ENCODE assay signal across 8 cellular contexts in the genomic region with DNA sequence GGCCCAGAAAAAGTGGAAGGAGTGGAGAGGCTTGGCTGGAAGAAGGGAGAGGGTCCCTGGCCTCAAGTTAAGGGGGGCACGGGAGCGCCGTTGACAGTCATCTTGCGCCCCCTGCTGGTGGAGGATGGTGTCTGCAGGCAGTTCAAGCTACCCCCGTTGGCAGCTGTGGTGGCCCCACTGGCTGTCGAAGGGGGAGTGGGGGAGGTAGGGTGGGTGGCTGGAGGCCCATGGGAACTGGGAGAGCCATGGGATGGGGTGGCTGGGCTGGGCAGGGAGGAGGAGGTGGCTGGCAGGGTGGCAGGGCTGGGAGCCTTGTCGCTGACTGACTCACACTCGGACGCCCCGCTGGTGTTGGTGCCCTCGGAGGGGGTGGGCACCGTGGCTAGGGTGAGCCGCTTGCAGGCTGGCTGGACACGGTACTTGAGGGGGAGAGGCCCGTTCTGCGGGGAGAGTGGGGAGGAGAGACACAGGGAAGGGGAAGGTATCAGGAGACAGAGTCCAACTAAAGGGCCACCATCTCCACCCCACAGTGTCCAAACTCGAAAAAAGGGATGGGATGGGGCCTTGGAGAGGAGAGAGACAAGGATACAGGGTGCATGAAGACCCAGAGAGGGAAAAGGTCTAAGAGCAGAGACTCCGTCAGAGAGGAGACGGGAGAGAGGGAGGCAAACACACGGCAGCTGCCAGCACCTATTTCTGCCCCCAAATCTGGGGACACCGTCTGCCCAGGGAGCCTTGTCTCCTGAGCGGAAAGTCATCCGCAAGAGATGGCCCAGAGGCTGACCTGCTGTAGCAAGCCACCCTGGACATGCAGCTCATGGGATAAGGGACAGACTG. TPM values are rescaled to one million over a fixed set of nuclear protein-coding genes. Genes with fewer than 3 reads are reported as not detected.
A peak's percentile ranks its signal among the peaks of the same experiment; 100 is the strongest.
DNase-seq lines count a peak whose midpoint lies in the region; ATAC-seq and TF ChIP-seq lines count a peak whose summit lies in the region.

No MANE protein-coding gene starts in this region.

- no peak overlapping the region for H3K27ac Mint-ChIP-seq in glutamatergic neuron (ENCODE audit: unreplicated experiment)

- peak overlapping the region; percentile 95 for H3K27ac ChIP-seq in 22Rv1
- H3K27ac ChIP-seq in Peyer's patch: no peak overlapping the region

- DNase-seq in Peyer's patch (peak; percentile 68 to 82 (median 76)), glutamatergic neuron (peak; percentile 84), sciatic nerve (ENCODE audit: low spot score) (peak; percentile 86), H4 (ENCODE audit: low spot score) (no peak)
- DNase-seq in activated naive CD4-positive, alpha-beta T cell (lab: John Stamatoyannopoulos, UW): peak; percentile 54 to 70 (median 61)

- TF ChIP-seq POLR2A in Peyer's patch (IDR thresholded peaks at IDR 0.05): no peak

- H3K27me3 ChIP-seq in Peyer's patch: no peaks in the 10 kb centered on the region

- ATAC-seq in sciatic nerve (peak; percentile 26), HG02623 (IDR thresholded peaks at IDR 0.05; ENCODE audit: unreplicated experiment) (no peak)

- TF ChIP-seq CTCF in 22Rv1 (IDR thresholded peaks at IDR 0.05) (peak; percentile 93), GM12874 (IDR thresholded peaks at IDR 0.05; ENCODE audit: insufficient read depth, low read depth, low read length) (peak; percentile 98), Peyer's patch (IDR thresholded peaks at IDR 0.05) (peak; percentile 81 to 97 (median 93)), glutamatergic neuron (IDR thresholded peaks at IDR 0.05; ENCODE audit: partially characterized antibody, unreplicated experiment) (peak; percentile 94)

- H3K9me3 ChIP-seq in Peyer's patch: no peaks in the 10 kb centered on the region

- no peak overlapping the region for H3K4me3 Mint-ChIP-seq in glutamatergic neuron (ENCODE audit: unreplicated experiment)

- intact Hi-C loops in sciatic nerve (cut with DNase I): no loop called here

- H3K4me1 ChIP-seq in Peyer's patch: peaks cover 7 to 65% (median 12%) of the 10 kb centered on the region in 4 donors

- H3K4me1 Mint-ChIP-seq in glutamatergic neuron (ENCODE audit: low read depth, unreplicated experiment): peaks cover 1% of the 10 kb centered on the region

- H3K36me3 Mint-ChIP-seq in glutamatergic neuron (ENCODE audit: unreplicated experiment): peaks cover 5% of the 10 kb centered on the region

- H3K4me3 ChIP-seq in Peyer's patch: no peak overlapping the region

- peaks cover 9% of the 10 kb centered on the region for H3K27me3 Mint-ChIP-seq in glutamatergic neuron (ENCODE audit: unreplicated experiment)

- peaks cover 0 to 38% (median 0%) of the 10 kb centered on the region in 3 donors for H3K36me3 ChIP-seq in Peyer's patch

- H3K9me3 Mint-ChIP-seq in glutamatergic neuron (ENCODE audit: unreplicated experiment): peaks cover 12% of the 10 kb centered on the region

RNA-seq across cellular contexts. Expression of a gene that starts 5.2 kb away (rescaled TPM):
- total RNA-seq in Peyer's patch (10 to 100 TPM; 10.7 to 55.0 (median 43.2) TPM), glutamatergic neuron (ENCODE audit: unreplicated experiment) (3.2 TPM), sciatic nerve (17.3 TPM)
- total RNA-seq in H4 (2014; rRNA removed; shearing (Covaris generic)): 2.3 and 6.7 TPM in 2 replicates

RNA-seq across cellular contexts. Expression of a gene that starts 12.8 kb away (rescaled TPM):
- total RNA-seq in Peyer's patch (10 to 100 TPM in 2 of 4 donors, 1 to 10 TPM in 2; 8.3 to 41.9 (median 14.5) TPM), glutamatergic neuron (ENCODE audit: unreplicated experiment) (70.1 TPM), sciatic nerve (56.2 TPM)
- 1.6 and 3.9 TPM in 2 replicates for total RNA-seq in H4 (2014; rRNA removed; shearing (Covaris generic))

RNA-seq across cellular contexts. Expression of a gene that starts 17.2 kb away (rescaled TPM):
- total RNA-seq in Peyer's patch: 100 to 1,000 TPM; 106 to 165 (median 109) TPM
- 121 TPM for total RNA-seq in glutamatergic neuron (ENCODE audit: unreplicated experiment)
- 84.8 TPM for total RNA-seq in sciatic nerve
- 592 and 607 TPM in 2 replicates for total RNA-seq in H4 (2014; rRNA removed; shearing (Covaris generic))

RNA-seq across cellular contexts. Expression of a gene that starts 30.3 kb away (rescaled TPM):
- total RNA-seq in Peyer's patch: 100 to 1,000 TPM in 3 of 4 donors, 10 to 100 TPM in 1; 69.2 to 297 (median 190) TPM
- 59.8 TPM for total RNA-seq in glutamatergic neuron (ENCODE audit: unreplicated experiment)
- total RNA-seq in sciatic nerve: 202 TPM
- 7.8 and 13.6 TPM in 2 replicates for total RNA-seq in H4 (2014; rRNA removed; shearing (Covaris generic))
